Comparison of ENCODE assay signal across 19 cellular contexts in genomic region chr7:22622386-22622785, GRCh38.
"Had no signal": no experiment of that assay in that cellular context is flagged by ENCODE, and none has a peak within 500 bp of the region (broad histone marks: within the 10 kb centered on the region; RNA-seq: fewer than 3 reads in every experiment).

No MANE protein-coding gene starts in this region.

- H3K36me3 ChIP-seq: prostate gland, right lobe of liver, tibial nerve, upper lobe of right lung, vagina had no signal

- H3K36me3 Mint-ChIP-seq: stimulated activated effector memory CD8-positive, alpha-beta T cell treated with anti-CD3 and anti-CD28 coated beads, Interleukin-12 subunit alpha, Interleukin-12 subunit beta, amount 100 ng/mL, for 72 hours had no signal

- H3K9ac ChIP-seq: parathyroid adenoma had no signal

- H3K4me3 ChIP-seq: hepatocyte, prostate gland, right lobe of liver, testis, tibial nerve, upper lobe of right lung, vagina had no signal

- H3K27me3 ChIP-seq: hepatocyte, right lobe of liver, testis, tibial nerve, upper lobe of right lung, vagina had no signal

- H3K4me2 ChIP-seq: hepatocyte had no signal

- H3K4me1 Mint-ChIP-seq: endodermal cell; nephron progenitor cell; stimulated activated effector memory CD8-positive, alpha-beta T cell treated with anti-CD3 and anti-CD28 coated beads, Interleukin-12 subunit alpha, Interleukin-12 subunit beta, amount 100 ng/mL, for 72 hours had no signal

- H2AFZ ChIP-seq: hepatocyte, parathyroid adenoma had no signal

- H3K9me3 ChIP-seq: prostate gland, right lobe of liver, testis, vagina had no signal

- H3K27ac ChIP-seq: hepatocyte, parathyroid adenoma, prostate gland, right lobe of liver, testis, tibial nerve, upper lobe of right lung, vagina had no signal

- DNase-seq: effector CD4-positive, alpha-beta T cell; endodermal cell; foreskin melanocyte; head of caudate nucleus; kidney glomerular epithelial cell; naive thymus-derived CD4-positive, alpha-beta T cell; nephron progenitor cell; right lobe of liver; stimulated activated CD4-positive, alpha-beta T cell treated with anti-CD3 and anti-CD28 coated beads, Interleukin-4, amount 100 ng/mL, for 1 hour; stimulated activated CD8-positive, alpha-beta memory T cell treated with anti-CD3 and anti-CD28 coated beads, Interleukin-4, amount 100 ng/mL, for 48 hours; testis; upper lobe of right lung had no signal

- ATAC-seq: naive thymus-derived CD4-positive, alpha-beta T cell; right lobe of liver; stimulated activated effector memory CD8-positive, alpha-beta T cell treated with anti-CD3 and anti-CD28 coated beads, Interleukin-12 subunit alpha, Interleukin-12 subunit beta, amount 100 ng/mL, for 72 hours had no signal

- H3K4me1 ChIP-seq: parathyroid adenoma, prostate gland, right lobe of liver, testis, tibial nerve, upper lobe of right lung, vagina had no signal

- H3K27ac Mint-ChIP-seq: endodermal cell; nephron progenitor cell; stimulated activated effector memory CD8-positive, alpha-beta T cell treated with anti-CD3 and anti-CD28 coated beads, Interleukin-12 subunit alpha, Interleukin-12 subunit beta, amount 100 ng/mL, for 72 hours; stimulated activated naive CD8-positive, alpha-beta T cell treated with anti-CD3 and anti-CD28 coated beads, Interleukin-15, Interleukin-2, amounts not matched to agents 100 ng/mL and 50 ng/mL, for 24 hours had no signal

- H3K4me3 Mint-ChIP-seq: endodermal cell; naive thymus-derived CD4-positive, alpha-beta T cell; nephron progenitor cell; stimulated activated effector memory CD8-positive, alpha-beta T cell treated with anti-CD3 and anti-CD28 coated beads, Interleukin-12 subunit alpha, Interleukin-12 subunit beta, amount 100 ng/mL, for 72 hours; stimulated activated naive CD8-positive, alpha-beta T cell treated with anti-CD3 and anti-CD28 coated beads, Interleukin-15, Interleukin-2, amounts not matched to agents 100 ng/mL and 50 ng/mL, for 24 hours had no signal

- H3K79me2 ChIP-seq: hepatocyte, parathyroid adenoma had no signal
